29 cellular contexts compared by ENCODE assay signal in genomic region chr5:16412556-16412955, GRCh38.
"Had no signal": no experiment of that assay in that cellular context is flagged by ENCODE, and none has a peak within 500 bp of the region (broad histone marks: within the 10 kb centered on the region; RNA-seq: fewer than 3 reads in every experiment).

No MANE protein-coding gene starts in this region.

- H3K27ac ChIP-seq: ascending aorta, brain microvascular endothelial cell, left ventricle myocardium inferior, ovary, right lobe of liver, stomach, thyroid gland, upper lobe of right lung had no signal

- H3K4me3 ChIP-seq: ascending aorta, left ventricle myocardium inferior, lung, ovary, right lobe of liver, stomach, thyroid gland, upper lobe of right lung had no signal

- ATAC-seq: naive thymus-derived CD4-positive, alpha-beta T cell; right lobe of liver; stimulated activated effector memory CD8-positive, alpha-beta T cell treated with anti-CD3 and anti-CD28 coated beads, Interleukin-12 subunit alpha, Interleukin-12 subunit beta, amount 100 ng/mL, for 72 hours; T-helper 17 cell; upper lobe of right lung had no signal

- DNase-seq: activated CD4-positive, alpha-beta memory T cell treated with anti-CD3 and anti-CD28 coated beads for 36 hours; activated CD4-positive, alpha-beta T cell treated with anti-CD3 and anti-CD28 coated beads, Interleukin-2, amount 10 ng/mL, durations not matched to agents 24 days and 14 days; activated CD4-positive, CD25-positive, alpha-beta regulatory T cell treated with anti-CD3 and anti-CD28 coated beads, Interleukin-2, amount 50 U/mL, for 72 hours; activated CD8-positive, alpha-beta memory T cell treated with anti-CD3 and anti-CD28 coated beads, Interleukin-2, amount 50 U/mL, for 4 hours; activated effector memory CD4-positive, alpha-beta T cell treated with anti-CD3 and anti-CD28 coated beads, Interleukin-2, amount 50 U/mL, for 16 hours; activated naive CD4-positive, alpha-beta T cell treated with anti-CD3 and anti-CD28 coated beads for 36 hours; activated naive CD8-positive, alpha-beta T cell treated with anti-CD3 and anti-CD28 coated beads, Interleukin-2, amount 10 ng/mL, durations not matched to agents 7 days and 5 days; activated T-cell treated with anti-CD3 and anti-CD28 coated beads, Interleukin-2, amount 50 U/mL, for 1 hour; brain microvascular endothelial cell; central memory CD4-positive, alpha-beta T cell; dermis blood vessel endothelial cell; effector CD4-positive, alpha-beta T cell; head of caudate nucleus; hippocampal formation; immature natural killer cell; left ventricle myocardium inferior; naive thymus-derived CD4-positive, alpha-beta T cell; ovary; right lobe of liver; stimulated activated CD4-positive, alpha-beta T cell treated with anti-CD3 and anti-CD28 coated beads, Interleukin-12 subunit alpha, Interleukin-12 subunit beta, amount 100 ng/mL, for 4 hours; stimulated activated CD4-positive, alpha-beta T cell treated with anti-CD3 and anti-CD28 coated beads, Interleukin-4, amount 100 ng/mL, for 1 hour; stomach; T-helper 17 cell; T1000; thyroid gland; upper lobe of right lung had no signal

- H3K36me3 ChIP-seq: ascending aorta, brain microvascular endothelial cell, left ventricle myocardium inferior, ovary, right lobe of liver, stomach, thyroid gland, upper lobe of right lung had no signal

- H3K27me3 ChIP-seq: ascending aorta, brain microvascular endothelial cell, ovary, right lobe of liver, stomach, thyroid gland, upper lobe of right lung had no signal

- H3K9me3 ChIP-seq: ascending aorta, left ventricle myocardium inferior, ovary, right lobe of liver, stomach, thyroid gland, upper lobe of right lung had no signal

- H3K4me1 ChIP-seq: ascending aorta, right lobe of liver, stomach, thyroid gland, upper lobe of right lung had no signal
